In the genomic region with DNA sequence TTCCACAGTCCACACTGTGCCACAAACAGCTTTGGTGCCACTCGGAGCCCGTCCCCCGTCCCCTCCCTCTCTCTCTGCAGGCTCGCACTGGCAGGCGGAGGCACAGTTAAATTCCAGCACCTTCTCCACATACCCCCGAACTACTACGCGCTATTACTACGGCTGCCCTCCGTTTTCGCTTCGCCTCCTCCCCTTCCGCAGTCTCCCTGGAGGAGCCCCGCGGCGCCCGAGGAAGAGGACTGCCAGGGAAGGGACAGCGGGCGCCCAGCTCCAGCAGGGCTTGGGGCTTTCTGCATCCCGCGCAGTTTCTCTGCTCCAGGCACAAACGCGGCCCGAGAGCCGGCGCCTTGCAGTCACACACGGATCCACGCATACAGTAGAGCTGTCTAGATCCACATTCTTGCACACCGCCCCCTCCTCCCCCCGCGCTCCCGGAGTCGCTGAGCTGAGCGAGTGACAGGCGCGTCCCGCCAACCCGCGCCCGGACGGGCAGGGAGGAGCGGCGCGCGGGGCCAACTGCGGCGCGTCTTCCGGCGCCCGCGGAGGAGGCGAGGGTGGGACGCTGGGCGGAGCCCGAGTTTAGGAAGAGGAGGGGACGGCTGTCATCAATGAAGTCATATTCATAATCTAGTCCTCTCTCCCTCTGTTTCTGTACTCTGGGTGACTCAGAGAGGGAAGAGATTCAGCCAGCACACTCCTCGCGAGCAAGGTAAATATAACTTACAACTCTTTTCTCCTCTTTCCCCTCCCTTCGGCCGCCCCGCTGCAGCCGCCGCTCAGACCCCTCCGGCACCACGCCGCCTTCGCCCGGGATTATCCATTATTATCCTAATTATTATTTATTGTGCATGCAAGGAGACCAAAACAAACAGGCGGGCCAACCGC, we compare ENCODE assay signal across 8 cellular contexts. TPM values are rescaled to one million over a fixed set of nuclear protein-coding genes. Genes with fewer than 3 reads are reported as not detected.
DNase-seq lines count a peak whose midpoint lies in the region; ATAC-seq and TF ChIP-seq lines count a peak whose summit lies in the region.

A gene (plus strand): TSS at position 652 of the 885 bp plus-strand sequence. CDS start 13,676 bp downstream, outside the sequence.

- TF ChIP-seq CTCF in GM23338 (conservative IDR thresholded peaks at IDR 0.05; ENCODE audit: low read depth in 2 of 2) (no peak), RWPE1 (conservative IDR thresholded peaks at IDR 0.05; ENCODE audit: low read depth) (no peak), fibroblast of lung (conservative IDR thresholded peaks at IDR 0.05 in 1 of 2, IDR thresholded peaks at IDR 0.05 in 1 of 2; ENCODE audit: low read depth in 1 of 2, low read length in 2 of 2) (no peak)

- H3K27me3 ChIP-seq in GM23338 (ENCODE audit: insufficient read depth) (peaks cover 70% of the 10 kb centered on the region), fibroblast of lung (ENCODE audit: control insufficient read depth, insufficient read depth, low read length) (no peaks in the 10 kb centered on the region)

- ATAC-seq in GM23338, result peak; percentile 73
- ATAC-seq in activated T-helper 17 cell treated with anti-CD3 and anti-CD28 coated beads, Interleukin-2, amount 50 U/mL, for 72 hours (replicated peaks), result peak; percentile 86
- ATAC-seq in naive thymus-derived CD8-positive, alpha-beta T cell, result peak; percentile 76 to 80
- peak; percentile 81 to 85 for ATAC-seq in stimulated activated naive B cell treated with anti-CD40 and anti-IgM and Interleukin-4, amounts not matched to agents 10 μg/mL and 1 μg/mL and 100 μg/mL, for 72 hours (replicated peaks)

- peaks cover 56% of the 10 kb centered on the region for H3K27me3 Mint-ChIP-seq in GM23338 (ENCODE audit: insufficient read depth, low read depth, poor library complexity)
- peaks cover 3% of the 10 kb centered on the region for H3K27me3 Mint-ChIP-seq in activated T-helper 17 cell treated with anti-CD3 and anti-CD28 coated beads, Interleukin-2, amount 50 U/mL, for 72 hours
- H3K27me3 Mint-ChIP-seq in naive thymus-derived CD8-positive, alpha-beta T cell, result peaks cover 0 to 6% (median 0%) of the 10 kb centered on the region in 5 donors
- H3K27me3 Mint-ChIP-seq in stimulated activated naive B cell treated with anti-CD40 and anti-IgM and Interleukin-4, amounts not matched to agents 10 μg/mL and 1 μg/mL and 100 μg/mL, for 72 hours, result peaks cover 7 to 20% of the 10 kb centered on the region in 2 donors

- peak within 1 kb of the TSS; percentile 79 for H3K9ac ChIP-seq in fibroblast of lung (ENCODE audit: insufficient read depth, low read length)

- H2AFZ ChIP-seq in GM23338 (peak within 1 kb of the TSS; percentile 99), fibroblast of lung (ENCODE audit: low read length) (peak within 1 kb of the TSS; percentile 96)

- peak within 1 kb of the TSS; percentile 91 for H3K4me3 Mint-ChIP-seq in GM23338
- H3K4me3 Mint-ChIP-seq in activated T-helper 17 cell treated with anti-CD3 and anti-CD28 coated beads, Interleukin-2, amount 50 U/mL, for 72 hours, result peak within 1 kb of the TSS; percentile 98
- H3K4me3 Mint-ChIP-seq in naive thymus-derived CD8-positive, alpha-beta T cell, result peak within 1 kb of the TSS; percentile 93 to 100 (median 99)
- H3K4me3 Mint-ChIP-seq in stimulated activated naive B cell treated with anti-CD40 and anti-IgM and Interleukin-4, amounts not matched to agents 10 μg/mL and 1 μg/mL and 100 μg/mL, for 72 hours, result peak within 1 kb of the TSS; percentile 97 to 99

- DNase-seq in Daoy (ENCODE audit: low read depth) (peak; percentile 100), GM23338 (ENCODE audit: low spot score) (peak; percentile 92), Kasumi-1 (lab: John Stamatoyannopoulos, UW) (peak; percentile 80 to 89), RWPE1 (ENCODE audit: low spot score) (peak; percentile 86), fibroblast of lung (ENCODE audit: low read depth in 2 of 2) (peak; percentile 95 to 98)
- peak; percentile 92 to 98 (median 97) for DNase-seq in naive thymus-derived CD8-positive, alpha-beta T cell
- DNase-seq in stimulated activated naive B cell treated with anti-CD40 and anti-IgM and Interleukin-4, amounts not matched to agents 10 μg/mL and 1 μg/mL and 100 μg/mL, for 72 hours, result peak; percentile 98

- no peaks in the 10 kb centered on the region for H3F3A ChIP-seq in GM23338 (replicated peaks; ENCODE audit: low read depth)

- no peaks in the 10 kb centered on the region for H3K9me3 Mint-ChIP-seq in GM23338
- H3K9me3 Mint-ChIP-seq in activated T-helper 17 cell treated with anti-CD3 and anti-CD28 coated beads, Interleukin-2, amount 50 U/mL, for 72 hours, result no peaks in the 10 kb centered on the region
- H3K9me3 Mint-ChIP-seq in naive thymus-derived CD8-positive, alpha-beta T cell, result peaks cover 0 to 2% (median 0%) of the 10 kb centered on the region in 9 donors
- no peaks in the 10 kb centered on the region for H3K9me3 Mint-ChIP-seq in stimulated activated naive B cell treated with anti-CD40 and anti-IgM and Interleukin-4, amounts not matched to agents 10 μg/mL and 1 μg/mL and 100 μg/mL, for 72 hours

- no peaks in the 10 kb centered on the region; the same call in 2 of the 3 replicates for H3K36me3 Mint-ChIP-seq in GM23338 (ENCODE audit: low read depth)
- H3K36me3 Mint-ChIP-seq in activated T-helper 17 cell treated with anti-CD3 and anti-CD28 coated beads, Interleukin-2, amount 50 U/mL, for 72 hours (ENCODE audit: low read depth), result peaks cover 20% of the 10 kb centered on the region
- peaks cover 0 to 6% (median 0%) of the 10 kb centered on the region in 3 donors for H3K36me3 Mint-ChIP-seq in naive thymus-derived CD8-positive, alpha-beta T cell
- H3K36me3 Mint-ChIP-seq in stimulated activated naive B cell treated with anti-CD40 and anti-IgM and Interleukin-4, amounts not matched to agents 10 μg/mL and 1 μg/mL and 100 μg/mL, for 72 hours, result peaks cover 5 to 7% of the 10 kb centered on the region in 2 donors

- CTCF ChIA-PET in RWPE1 (lab: Yijun Ruan, JAX), result interaction anchor here (0.5 kb wide), 1 partner anchor 143 kb away, joined by 3 read pairs; no protein-coding TSS in a partner anchor

- H3K4me2 ChIP-seq in GM23338, result peak within 1 kb of the TSS; percentile 92
- peak within 1 kb of the TSS; percentile 77 for H3K4me2 ChIP-seq in fibroblast of lung (ENCODE audit: extremely low read depth, insufficient read depth, low read length)

- H3K36me3 ChIP-seq in GM23338 (ENCODE audit: insufficient read depth) (no peaks in the 10 kb centered on the region), fibroblast of lung (ENCODE audit: control insufficient read depth, insufficient read depth, low read length) (no peaks in the 10 kb centered on the region)

- H3K27ac ChIP-seq in GM23338 (ENCODE audit: low read depth), result no peak within 1 kb of the TSS
- H3K27ac ChIP-seq in RWPE1, result peak within 1 kb of the TSS; percentile 98
- peak within 1 kb of the TSS; percentile 89 for H3K27ac ChIP-seq in fibroblast of lung (ENCODE audit: insufficient read depth, low read length)

- H3K4me1 Mint-ChIP-seq in GM23338, result peaks cover 24% of the 10 kb centered on the region
- peaks cover 22% of the 10 kb centered on the region for H3K4me1 Mint-ChIP-seq in activated T-helper 17 cell treated with anti-CD3 and anti-CD28 coated beads, Interleukin-2, amount 50 U/mL, for 72 hours
- peaks cover 15 to 39% (median 30%) of the 10 kb centered on the region in 4 donors for H3K4me1 Mint-ChIP-seq in naive thymus-derived CD8-positive, alpha-beta T cell
- peaks cover 13 to 26% of the 10 kb centered on the region in 2 donors for H3K4me1 Mint-ChIP-seq in stimulated activated naive B cell treated with anti-CD40 and anti-IgM and Interleukin-4, amounts not matched to agents 10 μg/mL and 1 μg/mL and 100 μg/mL, for 72 hours

- no peaks in the 10 kb centered on the region for H3K9me2 ChIP-seq in GM23338 (ENCODE audit: insufficient read depth)

- H3K4me3 ChIP-seq in GM23338 (peak within 1 kb of the TSS; percentile 91), fibroblast of lung (replicated peaks in 1 of 4; ENCODE audit: control extremely low read depth in 1 of 4, insufficient read depth in 1 of 4, low read depth in 3 of 4, low read length in 4 of 4) (peak within 1 kb of the TSS; percentile 84 to 94 (median 90))

- no peaks in the 10 kb centered on the region for H4K20me1 ChIP-seq in GM23338 (replicated peaks; ENCODE audit: insufficient read depth)
- no peaks in the 10 kb centered on the region for H4K20me1 ChIP-seq in fibroblast of lung (ENCODE audit: control insufficient read depth, extremely low read depth, insufficient read depth, low read length)

- H3K27ac Mint-ChIP-seq in GM23338, result no peak within 1 kb of the TSS
- peak within 1 kb of the TSS; percentile 96 for H3K27ac Mint-ChIP-seq in activated T-helper 17 cell treated with anti-CD3 and anti-CD28 coated beads, Interleukin-2, amount 50 U/mL, for 72 hours
- peak within 1 kb of the TSS; percentile 95 to 100 (median 99) for H3K27ac Mint-ChIP-seq in naive thymus-derived CD8-positive, alpha-beta T cell
- peak within 1 kb of the TSS; percentile 96 for H3K27ac Mint-ChIP-seq in stimulated activated naive B cell treated with anti-CD40 and anti-IgM and Interleukin-4, amounts not matched to agents 10 μg/mL and 1 μg/mL and 100 μg/mL, for 72 hours

- POLR2A ChIA-PET in RWPE1 (lab: Yijun Ruan, JAX; ENCODE audit: low non-redundant PET), result interaction anchor here (0.5 kb wide), 1 partner anchor 1911 kb away, joined by 4 read pairs; no protein-coding TSS in a partner anchor
- POLR2A ChIA-PET in naive thymus-derived CD8-positive, alpha-beta T cell (lab: Charles Lee), result interaction anchor here (0.8 to 6.0 kb wide), 14 partner anchors 10 to 1511 kb away, joined by 3 to 71 read pairs (median 5); a partner anchor contains a TSS

- H3K9me3 ChIP-seq in fibroblast of lung (ENCODE audit: control insufficient read depth, insufficient read depth, low read depth, low read length), result no peaks in the 10 kb centered on the region

- no peaks in the 10 kb centered on the region; the same call in 1 of the 2 replicates for H3K79me2 ChIP-seq in GM23338 (replicated peaks; ENCODE audit: insufficient read depth)
- H3K79me2 ChIP-seq in fibroblast of lung (ENCODE audit: control insufficient read depth, insufficient read depth, low read length), result peaks cover 21% of the 10 kb centered on the region

- H3K4me1 ChIP-seq in GM23338 (ENCODE audit: insufficient read depth) (peaks cover 18% of the 10 kb centered on the region), fibroblast of lung (ENCODE audit: control insufficient read depth, extremely low read depth, insufficient read depth, low read length) (peaks cover 11% of the 10 kb centered on the region)

TF ChIP-seq in GM23338, 12 proteins besides CTCF, POLR2A, EP300 and RAD21 (continues in another document):
- TF ChIP-seq CREB1 (CRISPR knock-in tag; IDR thresholded peaks at IDR 0.05; ENCODE audit: low read depth), result peak; percentile 50; the same call in 1 of the 2 replicates

RNA-seq across cellular contexts. Expression of the gene that starts here (rescaled TPM):
- 56.6 and 90.3 TPM in 2 replicates for total RNA-seq in Daoy (2014; rRNA removed; shearing (Covaris generic))
- total RNA-seq in GM23338 (2014; rRNA removed; shearing (Covaris generic)), result 21.9 and 22.9 TPM in 2 replicates
- 18.4 and 21.7 TPM in 2 replicates for polyA plus RNA-seq in GM23338 (2016; fragmentation: Nextera tagmentation; extraction: Ambion mirVana)
- 100 to 1,000 TPM; 118 to 119 TPM for total RNA-seq in activated T-helper 17 cell treated with anti-CD3 and anti-CD28 coated beads, Interleukin-2, amount 50 U/mL, for 72 hours
- total RNA-seq in fibroblast of lung, result 52.1 and 62.3 TPM in 2 replicates
- polyA plus RNA-seq in fibroblast of lung, result 36.8 and 46.7 TPM in 2 replicates
- 33.7 and 38.7 TPM in 2 replicates for polyA plus RNA-seq in fibroblast of lung (2012)
- polyA minus RNA-seq in fibroblast of lung (ENCODE audit: low replicate concordance), result 112 and 151 TPM in 2 replicates
- 100 to 1,000 TPM; 236 to 238 TPM for total RNA-seq in naive thymus-derived CD8-positive, alpha-beta T cell
- 10 to 100 TPM; 36.1 to 78.7 (median 37.9) TPM for polyA plus RNA-seq in naive thymus-derived CD8-positive, alpha-beta T cell
